In genomic region chr3:160399347-160400047, GRCh38 we compare ENCODE assay signal across 8 cellular contexts. TPM values are rescaled to one million over a fixed set of nuclear protein-coding genes. Genes with fewer than 3 reads are reported as not detected.
DNase-seq lines count a peak whose midpoint lies in the region; ATAC-seq and TF ChIP-seq lines count a peak whose summit lies in the region.

SMC4 (plus strand) TSS chr3:160399650; CDS start chr3:160400827, 1,177 bp downstream.

- peaks cover 34% of the 10 kb centered on the region for H3K36me3 Mint-ChIP-seq in activated CD4-positive, alpha-beta T cell treated with anti-CD3 and anti-CD28 coated beads, Interleukin-2, amount 10 ng/mL, durations not matched to agents 24 days and 14 days (ENCODE audit: low read depth)

- peak within 1 kb of the TSS; percentile 75 to 94 (median 88) for H3K4me2 ChIP-seq in BLaER1 treated with 17β-estradiol and CSF1 and Interleukin-3, amounts not matched to agents 10 nM and 100 nM

- peaks cover 40% of the 10 kb centered on the region for H3K4me1 Mint-ChIP-seq in activated CD4-positive, alpha-beta T cell treated with anti-CD3 and anti-CD28 coated beads, Interleukin-2, amount 10 ng/mL, durations not matched to agents 24 days and 14 days

- peak within 1 kb of the TSS; percentile 82 to 94 (median 92) for H3K4me3 ChIP-seq in BLaER1 treated with 17β-estradiol and CSF1 and Interleukin-3, amounts not matched to agents 10 nM and 100 nM
- peak within 1 kb of the TSS; percentile 91 for H3K4me3 ChIP-seq in coronary artery

- H3K4me3 Mint-ChIP-seq in activated CD4-positive, alpha-beta T cell treated with anti-CD3 and anti-CD28 coated beads, Interleukin-2, amount 10 ng/mL, durations not matched to agents 24 days and 14 days = peak within 1 kb of the TSS; percentile 96

- peaks cover 4% of the 10 kb centered on the region for H3K27me3 Mint-ChIP-seq in activated CD4-positive, alpha-beta T cell treated with anti-CD3 and anti-CD28 coated beads, Interleukin-2, amount 10 ng/mL, durations not matched to agents 24 days and 14 days

- peaks cover 13 to 36% (median 27%) of the 10 kb centered on the region in 10 experiments for H3K4me1 ChIP-seq in BLaER1 treated with 17β-estradiol and CSF1 and Interleukin-3, amounts not matched to agents 10 nM and 100 nM

- no peak for TF ChIP-seq CTCF in coronary artery (IDR thresholded peaks at IDR 0.05)

- peak within 1 kb of the TSS; percentile 91 to 98 (median 97) for H3K9ac ChIP-seq in BLaER1 treated with 17β-estradiol and CSF1 and Interleukin-3, amounts not matched to agents 10 nM and 100 nM

- intact Hi-C loops in activated CD4-positive, alpha-beta T cell treated with anti-CD3 and anti-CD28 coated beads, Interleukin-2, amount 10 ng/mL, durations not matched to agents 24 days and 14 days (cut with micrococcal nuclease) = loop anchor here (1.0 to 5.0 kb wide), 7 partner anchors 13 to 412 kb away; partner anchors contain the start of genes C3orf80, IL12A, KPNA4 and PPM1L
- intact Hi-C loops in left colon (cut with DNase I, micrococcal nuclease) = no loop called here

- peak within 1 kb of the TSS; percentile 97 for H3K27ac Mint-ChIP-seq in activated CD4-positive, alpha-beta T cell treated with anti-CD3 and anti-CD28 coated beads, Interleukin-2, amount 10 ng/mL, durations not matched to agents 24 days and 14 days

- H4K20me1 ChIP-seq in BLaER1 treated with 17β-estradiol and CSF1 and Interleukin-3, amounts not matched to agents 10 nM and 100 nM = peaks cover 0 to 49% (median 44%) of the 10 kb centered on the region in 11 experiments; a peak in 18 of 22 replicates

- peak; percentile 49 for ATAC-seq in GM19372 (IDR thresholded peaks at IDR 0.05; ENCODE audit: low read depth, unreplicated experiment)
- peak; percentile 38 for ATAC-seq in HG03521 (IDR thresholded peaks at IDR 0.05; ENCODE audit: unreplicated experiment)
- ATAC-seq in left colon = peak; percentile 70

- H3K9me3 Mint-ChIP-seq in activated CD4-positive, alpha-beta T cell treated with anti-CD3 and anti-CD28 coated beads, Interleukin-2, amount 10 ng/mL, durations not matched to agents 24 days and 14 days = peaks cover 3% of the 10 kb centered on the region

- H3K27me3 ChIP-seq in BLaER1 treated with 17β-estradiol and CSF1 and Interleukin-3, amounts not matched to agents 10 nM and 100 nM = no peaks in the 10 kb centered on the region

- peak within 1 kb of the TSS; percentile 77 to 98 (median 96) for H3K27ac ChIP-seq in BLaER1 treated with 17β-estradiol and CSF1 and Interleukin-3, amounts not matched to agents 10 nM and 100 nM
- peak within 1 kb of the TSS; percentile 85 to 95 for H3K27ac ChIP-seq in coronary artery

- no peaks in the 10 kb centered on the region for H3K9me3 ChIP-seq in BLaER1 treated with 17β-estradiol and CSF1 and Interleukin-3, amounts not matched to agents 10 nM and 100 nM (replicated peaks in 1 of 11)

- DNase-seq in NCI-H69 (lab: John Stamatoyannopoulos, UW) = peak; percentile 94
- peak; percentile 96 for DNase-seq in activated CD4-positive, alpha-beta T cell treated with anti-CD3 and anti-CD28 coated beads, Interleukin-2, amount 10 ng/mL, durations not matched to agents 24 days and 14 days
- peak; percentile 88 for DNase-seq in coronary artery (ENCODE audit: low spot score)
- peak; percentile 81 to 87 for DNase-seq in left colon
- DNase-seq in stimulated activated CD4-positive, alpha-beta T cell treated with anti-CD3 and anti-CD28 coated beads, Interleukin-2, amount 100 ng/mL, for 4 hours (ENCODE audit: low read depth) = peak; percentile 79

- H3K36me3 ChIP-seq in BLaER1 treated with 17β-estradiol and CSF1 and Interleukin-3, amounts not matched to agents 10 nM and 100 nM = peaks cover 0 to 37% (median 12%) of the 10 kb centered on the region in 11 experiments; a peak in 12 of 22 replicates

RNA-seq across cellular contexts. Expression of gene SMC4, which starts in this region (rescaled TPM):
- total RNA-seq in activated CD4-positive, alpha-beta T cell treated with anti-CD3 and anti-CD28 coated beads, Interleukin-2, amount 10 ng/mL, durations not matched to agents 24 days and 14 days = 171 and 179 TPM in 2 replicates
- total RNA-seq in left colon = 10 to 100 TPM; 30.9 to 35.5 TPM

Comparison
In these comparisons a context has a peak if more than half of its experiments do, and no peak if none do; other contexts are left out.
1. Peak in every context shown above with its lines: DNase-seq, ATAC-seq, H3K4me3 ChIP-seq and H3K27ac ChIP-seq.